In the genomic region with DNA sequence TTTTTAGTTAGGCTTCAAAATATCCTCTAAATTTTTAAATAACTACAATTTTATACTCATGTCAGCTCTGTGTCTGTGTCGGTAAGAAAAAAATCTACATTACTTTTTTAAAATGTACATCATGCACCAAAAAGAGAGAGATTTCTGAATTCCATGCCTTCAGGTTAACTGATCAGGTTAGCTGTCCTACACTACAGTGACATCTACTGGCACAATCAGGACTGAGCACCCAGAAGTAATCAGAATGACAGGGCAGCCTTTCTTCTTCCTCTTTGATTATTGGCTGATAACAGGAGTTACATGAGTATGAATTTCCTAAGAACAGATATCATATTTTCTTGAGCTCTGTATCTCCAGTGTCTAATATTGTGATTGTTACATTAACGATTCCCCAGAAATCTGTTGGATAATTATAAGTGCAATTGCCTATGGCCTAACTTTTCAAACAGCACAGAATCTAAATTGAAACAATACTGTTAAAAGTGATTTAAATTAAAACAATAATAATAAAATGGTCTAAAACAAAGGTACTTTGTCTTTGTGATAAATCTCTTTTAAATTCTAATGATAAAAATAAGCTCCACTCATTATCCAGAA, we compare ENCODE assay signal across 8 cellular contexts. TPM values are rescaled to one million over a fixed set of nuclear protein-coding genes. Genes with fewer than 3 reads are reported as not detected.
DNase-seq lines count a peak whose midpoint lies in the region; ATAC-seq, FAIRE-seq and TF ChIP-seq lines count a peak whose summit lies in the region.

No MANE protein-coding gene starts in this region.

- no peaks in the 10 kb centered on the region for H3K9me3 ChIP-seq in HCT116 (ENCODE audit: control insufficient read depth in 1 of 2, insufficient read depth in 1 of 2, low read depth in 1 of 2, low read length in 2 of 2)

- H3K9me2 ChIP-seq in HCT116 (ENCODE audit: insufficient read depth): no peaks in the 10 kb centered on the region

- no peaks in the 10 kb centered on the region for H3K36me3 ChIP-seq in HCT116 (ENCODE audit: control insufficient read depth in 1 of 2, insufficient read depth in 2 of 2, low read length in 2 of 2)

- no peak overlapping the region for H3K4me3 ChIP-seq in HCT116 (replicated peaks in 1 of 2; ENCODE audit: low read depth in 1 of 2, low read length in 2 of 2)

- no peak overlapping the region for H3K4me2 ChIP-seq in HCT116 (ENCODE audit: low read length)

- TF ChIP-seq CTCF in HCT116 (IDR thresholded peaks at IDR 0.05 in 2 of 3, conservative IDR thresholded peaks at IDR 0.05 in 1 of 3; ENCODE audit: borderline replicate concordance in 1 of 3, insufficient read depth in 1 of 3, low read depth in 2 of 3, low read length in 2 of 3): peak; percentile 85 to 96 (median 90)

- peak overlapping the region; percentile 15 for H2AFZ ChIP-seq in HCT116 (ENCODE audit: low read depth, low read length, poor library complexity, severe bottlenecking)

- TF ChIP-seq POLR2A in HCT116 (IDR thresholded peaks at IDR 0.05; ENCODE audit: borderline replicate concordance, extremely low read depth, insufficient read depth, insufficient read length): no peak

- no TSS peak for BruUV-seq in HCT116 (replicated peaks; lab: Mats Ljungman, UMichigan)

- POLR2A ChIA-PET in HCT116 (lab: Charles Lee): no interaction called here

- H3K27me3 ChIP-seq in HCT116 (ENCODE audit: insufficient read depth, low read length): no peaks in the 10 kb centered on the region

- peak; percentile 95 for FAIRE-seq in islet of Langerhans (lab: Jason Lieb, UNC)

- H3K79me2 ChIP-seq in HCT116 (ENCODE audit: insufficient read depth, low read length): no peaks in the 10 kb centered on the region

- intact Hi-C loops in HCT116 (cut with micrococcal nuclease): loop anchor here (1.0 to 2.0 kb wide), 4 partner anchors 201 to 495 kb away; a partner anchor contains a TSS

- peak; percentile 96 for ATAC-seq in HCT116

- TF ChIP-seq RAD21 in HCT116 (IDR thresholded peaks at IDR 0.05; ENCODE audit: low read depth): peak; percentile 95

- H3K27ac ChIP-seq in HCT116 (ENCODE audit: low read depth, low read length): no peak overlapping the region

- H4K20me1 ChIP-seq in HCT116 (ENCODE audit: insufficient read depth): no peaks in the 10 kb centered on the region

- CTCF ChIA-PET in HCT116 (lab: Charles Lee): interaction anchor here (0.6 to 3.4 kb wide), 19 partner anchors 11 to 498 kb away, joined by 3 to 37 read pairs (median 4); a partner anchor contains a TSS

- DNase-seq in GF-D8 (lab: John Stamatoyannopoulos, UW): peak; percentile 33
- peak; percentile 64 for DNase-seq in HCT116 (ENCODE audit: low read depth, low spot score)
- DNase-seq in NCI-H146 (lab: John Stamatoyannopoulos, UW): peak; percentile 45
- peak in 4 of 5 experiments; percentile 18 to 81 (median 26) for DNase-seq in T-helper 2 cell
- DNase-seq in brain pericyte (ENCODE audit: low read depth, low spot score): peak; percentile 22
- peak; percentile 39 to 47 for DNase-seq in stimulated activated CD4-positive, alpha-beta T cell treated with anti-CD3 and anti-CD28 coated beads, Interleukin-2, amount 100 ng/mL, for 48 hours
- DNase-seq in 8988T: no peak

- RAD21 ChIA-PET in HCT116 (lab: Charles Lee; ENCODE audit: low non-redundant PET in 1 of 2, low total read pairs in 2 of 2, uncharacterized antibody in 2 of 2, unreplicated experiment in 2 of 2): interaction anchor here in 1 of 2 experiments (0.8 kb wide), 1 partner anchor 496 kb away, joined by 4 read pairs; no protein-coding TSS in a partner anchor

- H3K9ac ChIP-seq in HCT116 (ENCODE audit: low read length): no peak overlapping the region

- H3K4me1 ChIP-seq in HCT116 (ENCODE audit: control insufficient read depth in 1 of 2, insufficient read depth in 2 of 2, low read length in 2 of 2): peaks cover 0 to 8% of the 10 kb centered on the region in 2 experiments; a peak in 2 of 4 replicates

TF ChIP-seq in HCT116, 20 proteins besides CTCF, POLR2A, EP300 and RAD21:
- TF ChIP-seq CBX3 (IDR thresholded peaks at IDR 0.05; ENCODE audit: low read depth): 0 out of 2 replicates have a peak, but pooled peaks have one; percentile 24
- TF ChIP-seq, protein P1, sequence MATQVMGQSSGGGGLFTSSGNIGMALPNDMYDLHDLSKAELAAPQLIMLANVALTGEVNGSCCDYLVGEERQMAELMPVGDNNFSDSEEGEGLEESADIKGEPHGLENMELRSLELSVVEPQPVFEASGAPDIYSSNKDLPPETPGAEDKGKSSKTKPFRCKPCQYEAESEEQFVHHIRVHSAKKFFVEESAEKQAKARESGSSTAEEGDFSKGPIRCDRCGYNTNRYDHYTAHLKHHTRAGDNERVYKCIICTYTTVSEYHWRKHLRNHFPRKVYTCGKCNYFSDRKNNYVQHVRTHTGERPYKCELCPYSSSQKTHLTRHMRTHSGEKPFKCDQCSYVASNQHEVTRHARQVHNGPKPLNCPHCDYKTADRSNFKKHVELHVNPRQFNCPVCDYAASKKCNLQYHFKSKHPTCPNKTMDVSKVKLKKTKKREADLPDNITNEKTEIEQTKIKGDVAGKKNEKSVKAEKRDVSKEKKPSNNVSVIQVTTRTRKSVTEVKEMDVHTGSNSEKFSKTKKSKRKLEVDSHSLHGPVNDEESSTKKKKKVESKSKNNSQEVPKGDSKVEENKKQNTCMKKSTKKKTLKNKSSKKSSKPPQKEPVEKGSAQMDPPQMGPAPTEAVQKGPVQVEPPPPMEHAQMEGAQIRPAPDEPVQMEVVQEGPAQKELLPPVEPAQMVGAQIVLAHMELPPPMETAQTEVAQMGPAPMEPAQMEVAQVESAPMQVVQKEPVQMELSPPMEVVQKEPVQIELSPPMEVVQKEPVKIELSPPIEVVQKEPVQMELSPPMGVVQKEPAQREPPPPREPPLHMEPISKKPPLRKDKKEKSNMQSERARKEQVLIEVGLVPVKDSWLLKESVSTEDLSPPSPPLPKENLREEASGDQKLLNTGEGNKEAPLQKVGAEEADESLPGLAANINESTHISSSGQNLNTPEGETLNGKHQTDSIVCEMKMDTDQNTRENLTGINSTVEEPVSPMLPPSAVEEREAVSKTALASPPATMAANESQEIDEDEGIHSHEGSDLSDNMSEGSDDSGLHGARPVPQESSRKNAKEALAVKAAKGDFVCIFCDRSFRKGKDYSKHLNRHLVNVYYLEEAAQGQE (IDR thresholded peaks at IDR 0.05; ENCODE audit: low read depth): no peak

RNA-seq across cellular contexts. Expression of a gene that starts 41.8 kb away (rescaled TPM):
- 23.5 TPM for total RNA-seq in HCT116 (2021; ENCODE audit: unreplicated experiment)
- 4.5 and 5.1 TPM in 2 replicates for polyA plus RNA-seq in HCT116 (2012)

RNA-seq across cellular contexts. Expression of a gene that starts 49.9 kb away (rescaled TPM):
- 20.6 TPM for total RNA-seq in HCT116 (2021; ENCODE audit: unreplicated experiment)
- polyA plus RNA-seq in HCT116 (2012): 13.0 and 13.9 TPM in 2 replicates
